ENCODE assay signal across 12 cellular contexts in the genomic region with DNA sequence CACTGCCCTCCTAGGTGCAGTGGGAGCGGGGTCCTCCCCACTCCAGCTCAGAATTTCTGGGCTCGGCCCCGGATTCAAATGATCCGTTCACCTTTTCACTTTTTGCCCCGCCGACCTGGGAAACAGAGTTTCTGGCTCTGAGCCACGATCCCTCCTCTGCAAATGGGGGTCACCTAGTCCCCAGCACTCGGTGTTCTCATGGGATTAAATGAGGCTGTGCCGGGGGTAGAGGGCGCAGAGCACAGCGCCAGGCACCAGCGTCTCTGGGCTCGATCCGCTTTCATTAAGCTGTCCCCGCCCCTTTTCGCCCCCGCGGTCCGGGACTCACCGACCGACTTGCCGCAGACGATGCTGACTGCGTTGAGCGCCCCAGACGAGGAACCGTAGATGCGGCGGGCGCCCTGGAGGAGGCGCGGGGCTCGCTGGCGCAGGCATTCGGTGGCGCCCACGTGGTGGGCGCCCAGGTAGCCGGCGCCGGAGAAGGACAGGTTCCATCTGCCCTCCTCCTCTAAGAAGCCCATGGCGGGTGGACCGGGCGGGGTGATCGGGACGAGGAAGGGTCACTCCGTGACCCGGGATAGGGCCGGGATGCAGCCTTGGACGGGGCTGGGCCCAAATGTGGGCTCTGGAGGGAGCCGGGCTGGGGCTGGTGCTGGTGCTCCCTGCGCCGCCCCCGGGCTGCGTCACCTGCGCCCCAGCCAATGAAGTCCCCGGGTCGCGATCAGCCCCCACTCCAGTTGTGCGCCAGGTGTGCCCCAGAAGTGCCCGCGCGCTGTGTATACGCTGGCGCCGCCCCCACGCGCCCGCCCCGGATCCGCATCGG. TPM values are rescaled to one million over a fixed set of nuclear protein-coding genes. Genes with fewer than 3 reads are reported as not detected.
A peak's percentile ranks its signal among the peaks of the same experiment; 100 is the strongest.
DNase-seq lines count a peak whose midpoint lies in the region; ATAC-seq lines count a peak whose summit lies in the region.
"Had no signal": no experiment of that assay in that cellular context is flagged by ENCODE, and none has a peak within 500 bp of the region (broad histone marks: within the 10 kb centered on the region; RNA-seq: fewer than 3 reads in every experiment).

A gene with protein sequence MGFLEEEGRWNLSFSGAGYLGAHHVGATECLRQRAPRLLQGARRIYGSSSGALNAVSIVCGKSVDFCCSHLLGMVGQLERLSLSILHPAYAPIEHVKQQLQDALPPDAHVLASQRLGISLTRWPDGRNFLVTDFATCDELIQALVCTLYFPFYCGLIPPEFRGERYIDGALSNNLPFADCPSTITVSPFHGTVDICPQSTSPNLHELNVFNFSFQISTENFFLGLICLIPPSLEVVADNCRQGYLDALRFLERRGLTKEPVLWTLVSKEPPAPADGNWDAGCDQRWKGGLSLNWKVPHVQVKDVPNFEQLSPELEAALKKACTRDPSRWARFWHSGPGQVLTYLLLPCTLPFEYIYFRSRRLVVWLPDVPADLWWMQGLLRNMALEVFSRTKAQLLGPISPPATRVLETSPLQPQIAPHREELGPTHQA (minus strand): TSS at position 654 of the 823 bp plus-strand sequence. CDS start 133 bp downstream, at position 521.

- H3K27ac Mint-ChIP-seq in activated CD4-positive, alpha-beta memory T cell treated with anti-CD3 and anti-CD28 coated beads for 36 hours = no peak within 1 kb of the TSS
- no peak within 1 kb of the TSS for H3K27ac Mint-ChIP-seq in activated CD4-positive, alpha-beta memory T cell treated with anti-CD3 and anti-CD28 coated beads, Interleukin-2, amount 10 ng/mL, durations not matched to agents 7 days and 5 days
- H3K27ac Mint-ChIP-seq in activated T-cell treated with anti-CD3 and anti-CD28 coated beads, Interleukin-2, amount 50 U/mL, for 72 hours = no peak within 1 kb of the TSS
- H3K27ac Mint-ChIP-seq: CD4-positive, alpha-beta T cell had no signal

- no peaks in the 10 kb centered on the region for H3K36me3 Mint-ChIP-seq in activated CD4-positive, alpha-beta memory T cell treated with anti-CD3 and anti-CD28 coated beads for 36 hours
- H3K36me3 Mint-ChIP-seq in activated CD4-positive, alpha-beta memory T cell treated with anti-CD3 and anti-CD28 coated beads, Interleukin-2, amount 10 ng/mL, durations not matched to agents 7 days and 5 days (ENCODE audit: low read depth) = no peaks in the 10 kb centered on the region
- no peaks in the 10 kb centered on the region for H3K36me3 Mint-ChIP-seq in activated T-cell treated with anti-CD3 and anti-CD28 coated beads, Interleukin-2, amount 50 U/mL, for 72 hours (ENCODE audit: insufficient read depth in 2 of 2)

- CTCF ChIA-PET in activated CD4-positive, alpha-beta memory T cell treated with anti-CD3 and anti-CD28 coated beads for 36 hours (lab: Charles Lee) = no interaction called here
- CTCF ChIA-PET in activated CD4-positive, alpha-beta memory T cell treated with anti-CD3 and anti-CD28 coated beads, Interleukin-2, amount 10 ng/mL, durations not matched to agents 7 days and 5 days (lab: Charles Lee) = no interaction called here

- no peaks in the 10 kb centered on the region for H3K9me3 Mint-ChIP-seq in activated CD4-positive, alpha-beta memory T cell treated with anti-CD3 and anti-CD28 coated beads for 36 hours
- H3K9me3 Mint-ChIP-seq in activated CD4-positive, alpha-beta memory T cell treated with anti-CD3 and anti-CD28 coated beads, Interleukin-2, amount 10 ng/mL, durations not matched to agents 7 days and 5 days = no peaks in the 10 kb centered on the region
- no peaks in the 10 kb centered on the region for H3K9me3 Mint-ChIP-seq in activated T-cell treated with anti-CD3 and anti-CD28 coated beads, Interleukin-2, amount 50 U/mL, for 72 hours
- H3K9me3 Mint-ChIP-seq: CD4-positive, alpha-beta T cell had no signal

- no peaks in the 10 kb centered on the region for H3K4me1 Mint-ChIP-seq in activated CD4-positive, alpha-beta memory T cell treated with anti-CD3 and anti-CD28 coated beads for 36 hours (ENCODE audit: low read depth)
- H3K4me1 Mint-ChIP-seq in activated CD4-positive, alpha-beta memory T cell treated with anti-CD3 and anti-CD28 coated beads, Interleukin-2, amount 10 ng/mL, durations not matched to agents 7 days and 5 days = no peaks in the 10 kb centered on the region
- no peaks in the 10 kb centered on the region for H3K4me1 Mint-ChIP-seq in activated T-cell treated with anti-CD3 and anti-CD28 coated beads, Interleukin-2, amount 50 U/mL, for 72 hours (ENCODE audit: low read depth)

- peak; percentile 51 to 65 for ATAC-seq in activated T-cell treated with anti-CD3 and anti-CD28 coated beads, Interleukin-2, amount 50 U/mL, for 72 hours (replicated peaks in 1 of 2)
- ATAC-seq in HG03135 (IDR thresholded peaks at IDR 0.05; ENCODE audit: unreplicated experiment) (no peak), HG03045 (IDR thresholded peaks at IDR 0.05; ENCODE audit: unreplicated experiment) (no peak)
- ATAC-seq: right cardiac atrium had no signal

- no peak within 1 kb of the TSS for H3K4me3 Mint-ChIP-seq in activated CD4-positive, alpha-beta memory T cell treated with anti-CD3 and anti-CD28 coated beads for 36 hours
- H3K4me3 Mint-ChIP-seq in activated CD4-positive, alpha-beta memory T cell treated with anti-CD3 and anti-CD28 coated beads, Interleukin-2, amount 10 ng/mL, durations not matched to agents 7 days and 5 days = no peak within 1 kb of the TSS
- H3K4me3 Mint-ChIP-seq in activated T-cell treated with anti-CD3 and anti-CD28 coated beads, Interleukin-2, amount 50 U/mL, for 72 hours = peak within 1 kb of the TSS; percentile 32 to 36
- H3K4me3 Mint-ChIP-seq: CD4-positive, alpha-beta T cell had no signal

- POLR2A ChIA-PET in activated CD4-positive, alpha-beta memory T cell treated with anti-CD3 and anti-CD28 coated beads for 36 hours (lab: Charles Lee) = no interaction called here
- POLR2A ChIA-PET in activated CD4-positive, alpha-beta memory T cell treated with anti-CD3 and anti-CD28 coated beads, Interleukin-2, amount 10 ng/mL, durations not matched to agents 7 days and 5 days (lab: Charles Lee) = no interaction called here

- DNase-seq in activated CD4-positive, alpha-beta memory T cell treated with anti-CD3 and anti-CD28 coated beads for 36 hours = peak; percentile 51
- no peak for DNase-seq in activated CD4-positive, alpha-beta memory T cell treated with anti-CD3 and anti-CD28 coated beads, Interleukin-2, amount 10 ng/mL, durations not matched to agents 7 days and 5 days
- DNase-seq in activated T-cell treated with anti-CD3 and anti-CD28 coated beads, Interleukin-2, amount 50 U/mL, for 72 hours = peak; percentile 38 to 49
- DNase-seq in iPS-NIHi11 (ENCODE audit: low spot score) (peak; percentile 83), NCI-H1694 (lab: John Stamatoyannopoulos, UW) (no peak)
- DNase-seq in stimulated activated CD8-positive, alpha-beta memory T cell treated with anti-CD3 and anti-CD28 coated beads, Interleukin-2, amount 100 ng/mL, for 48 hours (ENCODE audit: low read depth in 2 of 2) = peak; percentile 20 to 41
- DNase-seq: CD4-positive, alpha-beta T cell; right cardiac atrium had no signal

- intact Hi-C loops in activated CD4-positive, alpha-beta memory T cell treated with anti-CD3 and anti-CD28 coated beads for 36 hours (cut with micrococcal nuclease) = no loop called here

- H3K27me3 Mint-ChIP-seq in activated CD4-positive, alpha-beta memory T cell treated with anti-CD3 and anti-CD28 coated beads for 36 hours = peaks cover 49% of the 10 kb centered on the region
- H3K27me3 Mint-ChIP-seq in activated CD4-positive, alpha-beta memory T cell treated with anti-CD3 and anti-CD28 coated beads, Interleukin-2, amount 10 ng/mL, durations not matched to agents 7 days and 5 days = peaks cover 40% of the 10 kb centered on the region
- H3K27me3 Mint-ChIP-seq in activated T-cell treated with anti-CD3 and anti-CD28 coated beads, Interleukin-2, amount 50 U/mL, for 72 hours (ENCODE audit: low read depth) = peaks cover 42% of the 10 kb centered on the region

RNA-seq across cellular contexts. Expression of the gene that starts here (rescaled TPM):
- not detected for total RNA-seq in activated CD4-positive, alpha-beta memory T cell treated with anti-CD3 and anti-CD28 coated beads for 36 hours
- total RNA-seq in activated CD4-positive, alpha-beta memory T cell treated with anti-CD3 and anti-CD28 coated beads, Interleukin-2, amount 10 ng/mL, durations not matched to agents 7 days and 5 days = not detected
- total RNA-seq in activated T-cell treated with anti-CD3 and anti-CD28 coated beads, Interleukin-2, amount 50 U/mL, for 72 hours = not detected
- total RNA-seq: CD4-positive, alpha-beta T cell; right cardiac atrium; T-helper 1 cell treated with Interleukin-12 subunit alpha and Interleukin-12 subunit beta and Interleukin-4 antibody, amounts not matched to agents 30 ng/mL and 1 ng/mL, for 36 hours; upper lobe of left lung had no signal

Comparison
In these comparisons a context has a peak if more than half of its experiments do, and no peak if none do; other contexts are left out.
1. Peak in DNase-seq in activated CD4-positive, alpha-beta memory T cell treated with anti-CD3 and anti-CD28 coated beads for 36 hours; RNA of the gene not detected or under 1 TPM.
2. Peak in DNase-seq and ATAC-seq in activated T-cell treated with anti-CD3 and anti-CD28 coated beads, Interleukin-2, amount 50 U/mL, for 72 hours; RNA of the gene not detected or under 1 TPM.
3. DNase-seq: peak in iPS-NIHi11 (single experiment) and stimulated activated CD8-positive, alpha-beta memory T cell treated with anti-CD3 and anti-CD28 coated beads, Interleukin-2, amount 100 ng/mL, for 48 hours (2 of 2); none in activated CD4-positive, alpha-beta memory T cell treated with anti-CD3 and anti-CD28 coated beads, Interleukin-2, amount 10 ng/mL, durations not matched to agents 7 days and 5 days (single experiment) and NCI-H1694 (single experiment).
4. H3K4me3 Mint-ChIP-seq: peak in activated T-cell treated with anti-CD3 and anti-CD28 coated beads, Interleukin-2, amount 50 U/mL, for 72 hours (2 of 2); none in activated CD4-positive, alpha-beta memory T cell treated with anti-CD3 and anti-CD28 coated beads for 36 hours (single experiment) and activated CD4-positive, alpha-beta memory T cell treated with anti-CD3 and anti-CD28 coated beads, Interleukin-2, amount 10 ng/mL, durations not matched to agents 7 days and 5 days (single experiment).